In genomic region chr9:36597412-36598178, GRCh38 we compare ENCODE assay signal across 9 cellular contexts. TPM values are rescaled to one million over a fixed set of nuclear protein-coding genes. Genes with fewer than 3 reads are reported as not detected.
A peak's percentile ranks its signal among the peaks of the same experiment; 100 is the strongest.
DNase-seq lines count a peak whose midpoint lies in the region; ATAC-seq, FAIRE-seq and TF ChIP-seq lines count a peak whose summit lies in the region.
"Had no signal": no experiment of that assay in that cellular context is flagged by ENCODE, and none has a peak within 500 bp of the region (broad histone marks: within the 10 kb centered on the region; RNA-seq: fewer than 3 reads in every experiment).

No MANE protein-coding gene starts in this region.

- no peak overlapping the region for H3K27ac Mint-ChIP-seq in astrocyte (ENCODE audit: unreplicated experiment)
- H3K27ac Mint-ChIP-seq: T-helper 1 cell treated with Interleukin-12 subunit alpha and Interleukin-12 subunit beta and Interleukin-4 antibody, amounts not matched to agents 30 μg/mL and 1 μg/mL, for 36 hours had no signal

- H3K27me3 ChIP-seq in astrocyte (ENCODE audit: insufficient read depth, low read length): no peaks in the 10 kb centered on the region
- H3K27me3 ChIP-seq in right lobe of liver: no peaks in the 10 kb centered on the region

- TF ChIP-seq CTCF in astrocyte (IDR thresholded peaks at IDR 0.05; ENCODE audit: insufficient read depth, low read depth, low read length): peak; percentile 90
- peak; percentile 39 to 48 (median 46) for TF ChIP-seq CTCF in right lobe of liver (IDR thresholded peaks at IDR 0.05)

- 75% methylated on average over 2 of the region's 2 CpGs for WGBS in right lobe of liver (ENCODE audit: insufficient coverage, low coverage, low lambda C conversion rate, missing lambda C conversion rate)

- H3K4me1 Mint-ChIP-seq in astrocyte (ENCODE audit: low read depth, unreplicated experiment): peaks cover 13% of the 10 kb centered on the region

- H2AFZ ChIP-seq in astrocyte (ENCODE audit: low read depth, low read length): no peak overlapping the region

- no peaks in the 10 kb centered on the region for H4K20me1 ChIP-seq in astrocyte (ENCODE audit: insufficient read depth, low read length)

- H3K4me3 ChIP-seq in astrocyte (ENCODE audit: insufficient read depth, low read depth, low read length): no peak overlapping the region
- H3K4me3 ChIP-seq in right lobe of liver: no peak overlapping the region

- no peak overlapping the region for H3K4me3 Mint-ChIP-seq in astrocyte (ENCODE audit: unreplicated experiment)
- H3K4me3 Mint-ChIP-seq: T-helper 1 cell treated with Interleukin-12 subunit alpha and Interleukin-12 subunit beta and Interleukin-4 antibody, amounts not matched to agents 30 μg/mL and 1 μg/mL, for 36 hours had no signal

- no peak overlapping the region for H3K4me2 ChIP-seq in astrocyte (ENCODE audit: low read length)

- H3K9me3 ChIP-seq in astrocyte (ENCODE audit: insufficient read depth, low read depth, low read length) (no peaks in the 10 kb centered on the region), right lobe of liver (no peaks in the 10 kb centered on the region)

- DNase-seq in EH (ENCODE audit: low read depth) (peak; percentile 70), HT-29 (ENCODE audit: low spot score) (peak; percentile 41), astrocyte (ENCODE audit: low read depth) (peak; percentile 52), right lobe of liver (no peak), 8988T (no peak), NCI-H128 (lab: John Stamatoyannopoulos, UW; ENCODE audit: unreplicated experiment) (no peak)

- TF ChIP-seq POLR2A in right lobe of liver (IDR thresholded peaks at IDR 0.05): no peak

- no peak overlapping the region for H3K9ac ChIP-seq in astrocyte (ENCODE audit: low read length)

- H3K4me1 ChIP-seq in astrocyte (ENCODE audit: insufficient read depth, low read length) (peaks cover 8% of the 10 kb centered on the region), right lobe of liver (no peaks in the 10 kb centered on the region)

- FAIRE-seq in astrocyte (lab: Jason Lieb, UNC): peak; percentile 72

- intact Hi-C loops in right lobe of liver (cut with DNase I): no loop called here

- H3K9me3 Mint-ChIP-seq in astrocyte (ENCODE audit: unreplicated experiment): no peaks in the 10 kb centered on the region
- H3K9me3 Mint-ChIP-seq: T-helper 1 cell treated with Interleukin-12 subunit alpha and Interleukin-12 subunit beta and Interleukin-4 antibody, amounts not matched to agents 30 μg/mL and 1 μg/mL, for 36 hours had no signal

- H3K36me3 ChIP-seq in astrocyte (ENCODE audit: insufficient read depth, low read length) (peaks cover 13% of the 10 kb centered on the region), right lobe of liver (no peaks in the 10 kb centered on the region)

- ATAC-seq in right lobe of liver (peak; percentile 44 to 64 (median 55)), GM19395 (IDR thresholded peaks at IDR 0.05; ENCODE audit: unreplicated experiment) (no peak), GM21390 (IDR thresholded peaks at IDR 0.05; ENCODE audit: unreplicated experiment) (no peak)

- peaks cover 25% of the 10 kb centered on the region for H3K79me2 ChIP-seq in astrocyte (ENCODE audit: insufficient read depth, low read length)

- H3K27me3 Mint-ChIP-seq in astrocyte (ENCODE audit: low read depth, unreplicated experiment): no peaks in the 10 kb centered on the region

- peaks cover 1% of the 10 kb centered on the region for H3K36me3 Mint-ChIP-seq in astrocyte (ENCODE audit: low read depth, unreplicated experiment)

- H3K27ac ChIP-seq in astrocyte (ENCODE audit: low read depth, low read length) (no peak overlapping the region), right lobe of liver (no peak overlapping the region)

RNA-seq across cellular contexts. Expression of gene MELK, which starts 24.9 kb away (rescaled TPM):
- 21.8 and 22.6 TPM in 2 replicates for total RNA-seq in HT-29 (2014; rRNA removed; shearing (Covaris generic))
- total RNA-seq in astrocyte (8.4 and 12.3 TPM in 2 replicates), right lobe of liver (1 to 10 TPM in 3 of 6 experiments, under 1 TPM in 2, not detected in 1; 0.39 to 5.3 (median 1.6) TPM)

Comparison
In these comparisons a context has a peak if more than half of its experiments do, and no peak if none do; other contexts are left out.
1. DNase-seq: peak in EH (single experiment), HT-29 (single experiment) and astrocyte (single experiment); none in right lobe of liver (0 of 3), 8988T (single experiment) and NCI-H128 (single experiment).
2. ATAC-seq: peak in right lobe of liver (4 of 4); none in GM19395 (single experiment) and GM21390 (single experiment).